8 cellular contexts compared by ENCODE assay signal in genomic region chr3:149352556-149352955, GRCh38. TPM values are rescaled to one million over a fixed set of nuclear protein-coding genes. Genes with fewer than 3 reads are reported as not detected.
A peak's percentile ranks its signal among the peaks of the same experiment; 100 is the strongest.
DNase-seq lines count a peak whose midpoint lies in the region; ATAC-seq and TF ChIP-seq lines count a peak whose summit lies in the region.

No MANE protein-coding gene starts in this region.

- ATAC-seq in HCT116, result peak; percentile 99
- peak; percentile 94 to 99 (median 98) for ATAC-seq in right lobe of liver

- H4K20me1 ChIP-seq in HCT116 (ENCODE audit: insufficient read depth) (no peaks in the 10 kb centered on the region), SK-N-SH (ENCODE audit: insufficient read depth) (no peaks in the 10 kb centered on the region)

- peaks cover 3 to 8% of the 10 kb centered on the region in 2 experiments; a peak in 3 of 4 replicates for H3K4me1 ChIP-seq in HCT116 (ENCODE audit: control insufficient read depth in 1 of 2, insufficient read depth in 2 of 2, low read length in 2 of 2)
- no peaks in the 10 kb centered on the region for H3K4me1 ChIP-seq in SK-N-SH (ENCODE audit: control insufficient read depth in 1 of 2, insufficient read depth in 2 of 2, low read depth in 1 of 2, low read length in 1 of 2)
- H3K4me1 ChIP-seq in right lobe of liver, result peaks cover 0 to 5% (median 0%) of the 10 kb centered on the region in 4 donors
- no peaks in the 10 kb centered on the region for H3K4me1 ChIP-seq in suprapubic skin

- H3K36me3 ChIP-seq in GM06990 (ENCODE audit: control insufficient read depth, insufficient read depth, low read length) (no peaks in the 10 kb centered on the region), HCT116 (ENCODE audit: control insufficient read depth in 1 of 2, insufficient read depth in 2 of 2, low read length in 2 of 2) (no peaks in the 10 kb centered on the region), SK-N-SH (replicated peaks in 1 of 2; ENCODE audit: control insufficient read depth in 1 of 2, insufficient read depth in 2 of 2, low read length in 1 of 2) (no peaks in the 10 kb centered on the region), right lobe of liver (no peaks in the 10 kb centered on the region), suprapubic skin (no peaks in the 10 kb centered on the region)

- H3K27me3 ChIP-seq in GM06990 (replicated peaks; ENCODE audit: control insufficient read depth, insufficient read depth, low read length) (no peaks in the 10 kb centered on the region; the same call in none of the 2 replicates), HCT116 (ENCODE audit: insufficient read depth, low read length) (no peaks in the 10 kb centered on the region), SK-N-SH (ENCODE audit: insufficient read depth) (no peaks in the 10 kb centered on the region), right lobe of liver (no peaks in the 10 kb centered on the region), suprapubic skin (no peaks in the 10 kb centered on the region)

- TF ChIP-seq RAD21 in HCT116 (IDR thresholded peaks at IDR 0.05; ENCODE audit: low read depth) (peak; percentile 88), SK-N-SH (IDR thresholded peaks at IDR 0.05; ENCODE audit: low read length) (peak; percentile 69)

- H3F3A ChIP-seq in SK-N-SH (replicated peaks; ENCODE audit: insufficient read depth), result no peaks in the 10 kb centered on the region

- TF ChIP-seq POLR2A in HCT116 (IDR thresholded peaks at IDR 0.05; ENCODE audit: borderline replicate concordance, extremely low read depth, insufficient read depth, insufficient read length), result no peak
- no peak for TF ChIP-seq POLR2A in right lobe of liver (IDR thresholded peaks at IDR 0.05)
- no peak for TF ChIP-seq POLR2A in suprapubic skin (IDR thresholded peaks at IDR 0.05)

- no peaks in the 10 kb centered on the region for H3K27me3 Mint-ChIP-seq in chondrocyte (ENCODE audit: low read depth)

- TF ChIP-seq EP300 in SK-N-SH (IDR thresholded peaks at IDR 0.05; ENCODE audit: borderline replicate concordance in 1 of 2, low read depth in 1 of 2, low read length in 1 of 2), result no peak
- TF ChIP-seq EP300 in suprapubic skin (IDR thresholded peaks at IDR 0.05), result no peak

- intact Hi-C loops in HCT116 (cut with micrococcal nuclease) (loop anchor here (1.0 to 2.0 kb wide), 2 partner anchors 128 to 136 kb away; no protein-coding TSS in a partner anchor), right lobe of liver (cut with DNase I) (loop anchor here in 1 of 2 donors (10.0 kb wide), 1 partner anchor 132 kb away; no protein-coding TSS in a partner anchor)

- CTCF ChIA-PET in HCT116 (lab: Charles Lee) (interaction anchor here (0.7 to 1.0 kb wide), 4 partner anchors 8 to 232 kb away, joined by 3 to 4 read pairs (median 4); no protein-coding TSS in a partner anchor), SK-N-SH (lab: Yijun Ruan, JAX) (interaction anchor here (0.6 to 3.7 kb wide), 13 partner anchors 9 to 131 kb away, joined by 3 to 23 read pairs (median 3); no protein-coding TSS in a partner anchor)

- peak overlapping the region; percentile 88 for H2AFZ ChIP-seq in HCT116 (ENCODE audit: low read depth, low read length, poor library complexity, severe bottlenecking)
- H2AFZ ChIP-seq in SK-N-SH (ENCODE audit: low read depth), result no peak overlapping the region

- H3K9me3 Mint-ChIP-seq in chondrocyte (ENCODE audit: low read depth), result no peaks in the 10 kb centered on the region

- H3K9ac ChIP-seq in HCT116 (ENCODE audit: low read length), result no peak overlapping the region
- no peak overlapping the region for H3K9ac ChIP-seq in SK-N-SH

- POLR2A ChIA-PET in HCT116 (lab: Charles Lee), result no interaction called here
- POLR2A ChIA-PET in SK-N-SH (lab: Yijun Ruan, JAX), result no interaction called here

- H3K79me2 ChIP-seq in HCT116 (ENCODE audit: insufficient read depth, low read length), result no peaks in the 10 kb centered on the region
- no peaks in the 10 kb centered on the region for H3K79me2 ChIP-seq in SK-N-SH (ENCODE audit: insufficient read depth)

- RAD21 ChIA-PET in HCT116 (lab: Charles Lee; ENCODE audit: low non-redundant PET in 1 of 2, low total read pairs in 2 of 2, uncharacterized antibody in 2 of 2, unreplicated experiment in 2 of 2), result no interaction called here

- H3K4me1 Mint-ChIP-seq in chondrocyte (ENCODE audit: low read depth), result peaks cover 6% of the 10 kb centered on the region

- no TSS peak for BruUV-seq in HCT116 (replicated peaks; lab: Mats Ljungman, UMichigan)

- TF ChIP-seq CTCF in GM06990 (IDR thresholded peaks at IDR 0.05; ENCODE audit: insufficient read depth, low read length, poor library complexity, severe bottlenecking) (peak; percentile 78), HCT116 (IDR thresholded peaks at IDR 0.05 in 2 of 3, conservative IDR thresholded peaks at IDR 0.05 in 1 of 3; ENCODE audit: borderline replicate concordance in 1 of 3, insufficient read depth in 1 of 3, low read depth in 2 of 3, low read length in 2 of 3) (peak; percentile 79 to 86 (median 84)), SK-N-SH (IDR thresholded peaks at IDR 0.05) (peak; percentile 66), chondrocyte (IDR thresholded peaks at IDR 0.05) (peak; percentile 83), right lobe of liver (IDR thresholded peaks at IDR 0.05) (peak; percentile 74 to 77 (median 76)), suprapubic skin (IDR thresholded peaks at IDR 0.05) (peak; percentile 39 to 64)

- H3K4me3 ChIP-seq in GM06990 (replicated peaks; ENCODE audit: low read depth, low read length) (no peak overlapping the region), HCT116 (replicated peaks in 1 of 2; ENCODE audit: low read depth in 1 of 2, low read length in 2 of 2) (no peak overlapping the region), SK-N-SH (ENCODE audit: low read depth in 2 of 2, low read length in 1 of 2) (no peak overlapping the region), right lobe of liver (no peak overlapping the region), suprapubic skin (no peak overlapping the region)

- no peaks in the 10 kb centered on the region for H3K9me2 ChIP-seq in HCT116 (ENCODE audit: insufficient read depth)
- no peaks in the 10 kb centered on the region for H3K9me2 ChIP-seq in SK-N-SH

- H3K4me2 ChIP-seq in HCT116 (ENCODE audit: low read length) (peak overlapping the region; percentile 18; the same call in 1 of the 2 replicates), SK-N-SH (no peak overlapping the region)

- no peaks in the 10 kb centered on the region for H3K36me3 Mint-ChIP-seq in chondrocyte (ENCODE audit: low read depth)

- no peak overlapping the region for H3K4me3 Mint-ChIP-seq in chondrocyte (ENCODE audit: unreplicated experiment)

- H3K27ac ChIP-seq in HCT116 (ENCODE audit: low read depth, low read length) (no peak overlapping the region), SK-N-SH (ENCODE audit: low read depth in 2 of 2, low read length in 1 of 2) (no peak overlapping the region), right lobe of liver (no peak overlapping the region), suprapubic skin (no peak overlapping the region)

- WGBS in SK-N-SH (ENCODE audit: low lambda C conversion rate), result 58% methylated on average over 4 of the region's 7 CpGs
- 20% methylated on average over 1 of the region's 7 CpGs for WGBS in right lobe of liver (ENCODE audit: insufficient coverage, low coverage, low lambda C conversion rate, missing lambda C conversion rate)
- 47% methylated on average over 7 of the region's 7 CpGs for WGBS in suprapubic skin

- H3K9me3 ChIP-seq in HCT116 (ENCODE audit: control insufficient read depth in 1 of 2, insufficient read depth in 1 of 2, low read depth in 1 of 2, low read length in 2 of 2) (no peaks in the 10 kb centered on the region), SK-N-SH (no peaks in the 10 kb centered on the region), right lobe of liver (no peaks in the 10 kb centered on the region), suprapubic skin (no peaks in the 10 kb centered on the region)

- no peak overlapping the region for H3K27ac Mint-ChIP-seq in chondrocyte (ENCODE audit: unreplicated experiment)

- peak; percentile 43 for DNase-seq in 8988T
- DNase-seq in GM06990 (ENCODE audit: extremely low read depth, insufficient read length), result peak; percentile 29
- peak; percentile 75 for DNase-seq in HCT116 (ENCODE audit: low read depth, low spot score)
- DNase-seq in M059J (ENCODE audit: low read depth), result peak; percentile 80
- DNase-seq in SK-N-SH, result peak; percentile 62
- DNase-seq in chondrocyte (ENCODE audit: low spot score), result no peak
- peak; percentile 58 to 72 (median 71) for DNase-seq in right lobe of liver
- DNase-seq in suprapubic skin (ENCODE audit: low spot score in 2 of 2), result peak; percentile 66 to 80

TF ChIP-seq in HCT116, 20 proteins besides CTCF, POLR2A, EP300 and RAD21 (continues in another document):
- peak; percentile 73 for TF ChIP-seq MAX (IDR thresholded peaks at IDR 0.05)
- no peak for TF ChIP-seq FOSL1 (IDR thresholded peaks at IDR 0.05; ENCODE audit: low read depth)
- TF ChIP-seq YY1 (IDR thresholded peaks at IDR 0.05; ENCODE audit: extremely low read depth, insufficient replicate concordance, low read depth, low read length), result peak; percentile 43

TF ChIP-seq in SK-N-SH, 30 proteins besides CTCF, POLR2A, EP300 and RAD21:
- peak; percentile 50 for TF ChIP-seq SMC3 (IDR thresholded peaks at IDR 0.05; ENCODE audit: low read depth, low read length)
- no peak for TF ChIP-seq MXI1 (IDR thresholded peaks at IDR 0.05; ENCODE audit: low read depth, low read length)
TF ChIP-seq in SK-N-SH: peak in this region for 1.

RNA-seq across cellular contexts. Expression of gene TM4SF18, which starts 19.1 kb away (rescaled TPM):
- 0.34 TPM for total RNA-seq in HCT116 (2021; ENCODE audit: unreplicated experiment)
- polyA plus RNA-seq in HCT116 (2012), result 0.77 and 1.2 TPM in 2 replicates
- total RNA-seq in M059J (2014; rRNA removed; shearing (Covaris generic)), result 19.7 and 25.4 TPM in 2 replicates
- polyA plus RNA-seq in SK-N-SH (2012; rRNA removed), result 0.30 and 0.32 TPM in 2 replicates
- 0.20 and 0.40 TPM in 2 replicates for polyA plus RNA-seq in SK-N-SH (2012; cell fraction: cytosol; rRNA removed)
- 0.05 and 0.12 TPM in 2 replicates for polyA plus RNA-seq in SK-N-SH (2012; cell fraction: nucleus; rRNA removed)
- 0.20 to 1.4 TPM in 2 of 3 replicates, not detected in the other for total RNA-seq in chondrocyte
- 1 to 10 TPM; 1.8 to 4.6 (median 3.1) TPM for total RNA-seq in right lobe of liver
- total RNA-seq in suprapubic skin, result 1 to 10 TPM; 1.8 to 7.9 (median 3.4) TPM

RNA-seq across cellular contexts. Expression of gene TM4SF1, which starts 24.9 kb away (rescaled TPM):
- total RNA-seq in HCT116 (2021; ENCODE audit: unreplicated experiment) (0.66 TPM), chondrocyte (42.8 to 60.3 TPM (median 59.9 TPM) in 3 replicates), right lobe of liver (10 to 100 TPM in 5 of 6 experiments, 1 to 10 TPM in 1; 7.9 to 63.0 (median 47.5) TPM), suprapubic skin (10 to 100 TPM; 80.4 to 96.4 (median 83.6) TPM)
- polyA plus RNA-seq in HCT116 (2012), result 0.07 and 0.09 TPM in 2 replicates
- total RNA-seq in M059J (2014; rRNA removed; shearing (Covaris generic)), result 188 and 207 TPM in 2 replicates
- 209 and 257 TPM in 2 replicates for polyA plus RNA-seq in SK-N-SH (2012; rRNA removed)
- polyA plus RNA-seq in SK-N-SH (2012; cell fraction: cytosol; rRNA removed), result 194 and 219 TPM in 2 replicates
- polyA plus RNA-seq in SK-N-SH (2012; cell fraction: nucleus; rRNA removed), result 231 and 358 TPM in 2 replicates
